In genomic region chr9:93020151-93020550, GRCh38 we compare ENCODE assay signal across 23 cellular contexts. TPM values are rescaled to one million over a fixed set of nuclear protein-coding genes. Genes with fewer than 3 reads are reported as not detected.
DNase-seq lines count a peak whose midpoint lies in the region; ATAC-seq and TF ChIP-seq lines count a peak whose summit lies in the region.
"Had no signal": no experiment of that assay in that cellular context is flagged by ENCODE, and none has a peak within 500 bp of the region (broad histone marks: within the 10 kb centered on the region; RNA-seq: fewer than 3 reads in every experiment).

No MANE protein-coding gene starts in this region.

- intact Hi-C loops in sigmoid colon (cut with DNase I) = no loop called here

- H3K9me3 Mint-ChIP-seq in activated naive CD4-positive, alpha-beta T cell treated with anti-CD3 and anti-CD28 coated beads, Interleukin-2, amount 50 U/mL, for 72 hours = no peaks in the 10 kb centered on the region
- no peaks in the 10 kb centered on the region for H3K9me3 Mint-ChIP-seq in CD8-positive, alpha-beta memory T cell
- H3K9me3 Mint-ChIP-seq in activated naive CD8-positive, alpha-beta T cell treated with anti-CD3 and anti-CD28 coated beads for 36 hours = no peaks in the 10 kb centered on the region
- H3K9me3 Mint-ChIP-seq: activated B cell treated with CpG ODN at 0.5 μM for 24 hours; activated T-helper 1 cell treated with anti-CD3 and anti-CD28 coated beads, Interleukin-12 subunit alpha, Interleukin-12 subunit beta, Interleukin-2, Interleukin-4 antibody, amounts not matched to agents 30 ng/mL and 10 ng/mL and 1 ng/mL, durations not matched to agents 14 hours and 24 hours and 36 hours; brain had no signal

- H3K4me3 ChIP-seq in CD8-positive, alpha-beta memory T cell (ENCODE audit: low read length) = no peak overlapping the region
- no peak overlapping the region for H3K4me3 ChIP-seq in sigmoid colon
- H3K4me3 ChIP-seq: skin epidermis had no signal

- no peak for TF ChIP-seq POLR2A in sigmoid colon (IDR thresholded peaks at IDR 0.05)

- H3K27me3 Mint-ChIP-seq in CD8-positive, alpha-beta memory T cell = peaks cover 0 to 1% of the 10 kb centered on the region in 2 donors
- H3K27me3 Mint-ChIP-seq in activated naive CD8-positive, alpha-beta T cell treated with anti-CD3 and anti-CD28 coated beads for 36 hours = no peaks in the 10 kb centered on the region
- H3K27me3 Mint-ChIP-seq: activated B cell treated with CpG ODN at 0.5 μM for 24 hours, brain had no signal

- H3K27ac Mint-ChIP-seq in activated naive CD4-positive, alpha-beta T cell treated with anti-CD3 and anti-CD28 coated beads, Interleukin-2, amount 50 U/mL, for 72 hours = peak overlapping the region; percentile 36 to 66
- peak overlapping the region in 5 of 8 donors; percentile 54 to 97 (median 68) for H3K27ac Mint-ChIP-seq in CD8-positive, alpha-beta memory T cell
- peak overlapping the region; percentile 91 for H3K27ac Mint-ChIP-seq in activated naive CD8-positive, alpha-beta T cell treated with anti-CD3 and anti-CD28 coated beads for 36 hours
- H3K27ac Mint-ChIP-seq: activated B cell treated with CpG ODN at 0.5 μM for 24 hours, brain had no signal

- no peaks in the 10 kb centered on the region for H3K27me3 ChIP-seq in CD8-positive, alpha-beta memory T cell (ENCODE audit: insufficient read depth, low read length, poor library complexity, severe bottlenecking)
- H3K27me3 ChIP-seq in sigmoid colon = no peaks in the 10 kb centered on the region

- ATAC-seq in activated naive CD4-positive, alpha-beta T cell treated with anti-CD3 and anti-CD28 coated beads, Interleukin-2, amount 50 U/mL, for 72 hours = no peak
- ATAC-seq: HCT116, left lobe of liver had no signal

- H3K36me3 ChIP-seq in CD8-positive, alpha-beta memory T cell (ENCODE audit: insufficient read depth, low read length) = peaks cover 66% of the 10 kb centered on the region
- H3K36me3 ChIP-seq in sigmoid colon = no peaks in the 10 kb centered on the region

- H3K9me3 ChIP-seq in CD8-positive, alpha-beta memory T cell (ENCODE audit: low read length) = no peaks in the 10 kb centered on the region
- no peaks in the 10 kb centered on the region for H3K9me3 ChIP-seq in sigmoid colon

- peaks cover 0 to 30% of the 10 kb centered on the region in 2 donors for H3K36me3 Mint-ChIP-seq in activated naive CD4-positive, alpha-beta T cell treated with anti-CD3 and anti-CD28 coated beads, Interleukin-2, amount 50 U/mL, for 72 hours
- H3K36me3 Mint-ChIP-seq in CD8-positive, alpha-beta memory T cell = peaks cover 7 to 91% (median 20%) of the 10 kb centered on the region in 3 donors
- H3K36me3 Mint-ChIP-seq in activated naive CD8-positive, alpha-beta T cell treated with anti-CD3 and anti-CD28 coated beads for 36 hours = peaks cover 13% of the 10 kb centered on the region

- DNase-seq in activated naive CD4-positive, alpha-beta T cell treated with anti-CD3 and anti-CD28 coated beads, Interleukin-2, amount 50 U/mL, for 72 hours (ENCODE audit: low spot score in 2 of 2) = peak in 1 of 2 donors; percentile 53
- no peak for DNase-seq in activated naive CD4-positive, alpha-beta T cell treated with anti-CD3 and anti-CD28 coated beads, Interleukin-2, amount 50 U/mL, for 16 hours
- DNase-seq in CD8-positive, alpha-beta memory T cell = no peak
- DNase-seq in activated naive CD8-positive, alpha-beta T cell treated with anti-CD3 and anti-CD28 coated beads for 36 hours = no peak
- DNase-seq in sigmoid colon = peak; percentile 43
- no peak for DNase-seq in DMS53 (lab: John Stamatoyannopoulos, UW)
- no peak for DNase-seq in stimulated activated CD4-positive, alpha-beta T cell treated with anti-CD3 and anti-CD28 coated beads, Interleukin-2, amount 100 ng/mL, for 48 hours
- DNase-seq: activated B cell treated with CpG ODN at 0.5 μM for 24 hours, DMS 273 treated with DMSO at 0.1 percent for 48 hours, MM.1S, NCI-H2029 treated with DMSO at 0.1 percent for 48 hours, NCI-H2227 treated with DMSO at 0.1 percent for 48 hours, NCI-H526 treated with DMSO at 0.1 percent for 48 hours, nucleus accumbens, SHP77, trophoblast cell had no signal

- TF ChIP-seq CTCF in sigmoid colon (IDR thresholded peaks at IDR 0.05) = no peak

- TF ChIP-seq EP300 in sigmoid colon (IDR thresholded peaks at IDR 0.05) = no peak

- CTCF ChIA-PET in CD8-positive, alpha-beta memory T cell (lab: Charles Lee) = interaction anchor here (1.0 to 1.6 kb wide), 3 partner anchors 8 to 63 kb away, joined by 3 to 4 read pairs (median 4); no protein-coding TSS in a partner anchor

- H3K4me1 ChIP-seq in CD8-positive, alpha-beta memory T cell (ENCODE audit: insufficient read depth, low read length) = peaks cover 39% of the 10 kb centered on the region
- H3K4me1 ChIP-seq in sigmoid colon = no peaks in the 10 kb centered on the region

- POLR2A ChIA-PET in CD8-positive, alpha-beta memory T cell (lab: Charles Lee) = no interaction called here

- no peak overlapping the region for H3K27ac ChIP-seq in CD8-positive, alpha-beta memory T cell (ENCODE audit: low read depth, low read length)
- H3K27ac ChIP-seq in sigmoid colon = no peak overlapping the region
- H3K27ac ChIP-seq: C4-2B, skin epidermis had no signal

- 94 to 96% methylated on average over 11 of the region's 11 CpGs for WGBS in sigmoid colon, 2 donors

- H3K4me3 Mint-ChIP-seq in CD8-positive, alpha-beta memory T cell = peak overlapping the region in 1 of 7 donors; percentile 36
- no peak overlapping the region for H3K4me3 Mint-ChIP-seq in activated naive CD8-positive, alpha-beta T cell treated with anti-CD3 and anti-CD28 coated beads for 36 hours
- H3K4me3 Mint-ChIP-seq: activated B cell treated with CpG ODN at 0.5 μM for 24 hours; activated T-helper 1 cell treated with anti-CD3 and anti-CD28 coated beads, Interleukin-12 subunit alpha, Interleukin-12 subunit beta, Interleukin-2, Interleukin-4 antibody, amounts not matched to agents 30 ng/mL and 10 ng/mL and 1 ng/mL, durations not matched to agents 14 hours and 24 hours and 36 hours; brain had no signal

- H3K4me1 Mint-ChIP-seq in CD8-positive, alpha-beta memory T cell = peaks cover 29 to 57% (median 35%) of the 10 kb centered on the region in 3 donors
- peaks cover 38% of the 10 kb centered on the region for H3K4me1 Mint-ChIP-seq in activated naive CD8-positive, alpha-beta T cell treated with anti-CD3 and anti-CD28 coated beads for 36 hours
- H3K4me1 Mint-ChIP-seq: brain had no signal

RNA-seq across cellular contexts. Expression of gene SUSD3, which starts 38.4 kb away (rescaled TPM):
- 10 to 100 TPM; 70.7 to 81.9 TPM for total RNA-seq in activated naive CD4-positive, alpha-beta T cell treated with anti-CD3 and anti-CD28 coated beads, Interleukin-2, amount 50 U/mL, for 72 hours
- 10 to 100 TPM; 11.3 to 12.3 TPM for total RNA-seq in CD8-positive, alpha-beta memory T cell
- polyA plus RNA-seq in CD8-positive, alpha-beta memory T cell = 103 TPM
- 10 to 100 TPM; 27.1 to 28.8 TPM for total RNA-seq in activated naive CD8-positive, alpha-beta T cell treated with anti-CD3 and anti-CD28 coated beads for 36 hours
- total RNA-seq in sigmoid colon = 1 to 10 TPM; 1.9 to 7.2 (median 4.7) TPM
- polyA plus RNA-seq in sigmoid colon = 10 to 100 TPM in 1 of 3 donors, under 1 TPM in 1, not detected in 1; 0.92 to 15.2 TPM
- total RNA-seq: HT1080 had no signal
